Comparison of ENCODE assay signal across 17 cellular contexts in the genomic region with DNA sequence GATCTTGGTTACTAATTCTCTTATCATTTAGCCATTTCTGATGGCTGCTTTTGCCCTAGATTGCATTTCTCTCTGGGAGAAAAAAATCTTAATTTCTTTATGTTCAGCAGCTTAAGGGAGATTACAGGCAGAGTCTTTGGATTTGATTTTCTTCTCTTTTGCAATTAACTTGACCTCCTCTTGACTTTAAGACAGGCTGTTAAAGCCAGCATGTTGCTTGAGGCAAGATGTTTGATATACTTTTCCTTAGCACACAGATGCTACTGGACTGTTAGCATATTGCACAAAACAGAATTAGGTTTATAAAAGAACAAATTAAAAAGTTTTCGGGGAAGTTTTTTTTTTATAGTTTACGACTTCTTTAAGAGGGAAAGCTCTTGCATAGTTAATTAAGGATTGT. TPM values are rescaled to one million over a fixed set of nuclear protein-coding genes. Genes with fewer than 3 reads are reported as not detected.
DNase-seq lines count a peak whose midpoint lies in the region; ATAC-seq and TF ChIP-seq lines count a peak whose summit lies in the region.
"Had no signal": no experiment of that assay in that cellular context is flagged by ENCODE, and none has a peak within 500 bp of the region (broad histone marks: within the 10 kb centered on the region; RNA-seq: fewer than 3 reads in every experiment).

No MANE protein-coding gene starts in this region.

- H3K27ac ChIP-seq in colonic mucosa, result no peak overlapping the region

- no peaks in the 10 kb centered on the region for H3K27me3 ChIP-seq in colonic mucosa

- CTCF ChIA-PET in activated CD8-positive, alpha-beta T cell treated with anti-CD3 and anti-CD28 coated beads for 36 hours (lab: Charles Lee), result interaction anchor here (1.2 to 1.4 kb wide), 3 partner anchors 18 to 243 kb away, joined by 4 read pairs; no protein-coding TSS in a partner anchor
- CTCF ChIA-PET in activated CD8-positive, alpha-beta T cell treated with anti-CD3 and anti-CD28 coated beads, Interleukin-2, amount 10 ng/mL, durations not matched to agents 7 days and 5 days (lab: Charles Lee), result interaction anchor here (0.8 to 1.3 kb wide), 2 partner anchors 11 to 16 kb away, joined by 3 read pairs; no protein-coding TSS in a partner anchor
- CTCF ChIA-PET in WTC11 (lab: Charles Lee), result interaction anchor here (1.0 to 1.1 kb wide), 2 partner anchors 12 to 45 kb away, joined by 3 to 5 read pairs; no protein-coding TSS in a partner anchor

- peaks cover 18% of the 10 kb centered on the region for H3K36me3 ChIP-seq in colonic mucosa

- H3K27ac Mint-ChIP-seq in activated CD8-positive, alpha-beta T cell treated with anti-CD3 and anti-CD28 coated beads for 36 hours, result peak overlapping the region; percentile 52
- no peak overlapping the region for H3K27ac Mint-ChIP-seq in activated CD8-positive, alpha-beta T cell treated with anti-CD3 and anti-CD28 coated beads, Interleukin-2, amount 10 ng/mL, durations not matched to agents 7 days and 5 days
- peak overlapping the region; percentile 36; the same call in 1 of the 2 replicates for H3K27ac Mint-ChIP-seq in WTC11
- peak overlapping the region; percentile 44 for H3K27ac Mint-ChIP-seq in mesothelial cell of epicardium

- DNase-seq in activated CD8-positive, alpha-beta T cell treated with anti-CD3 and anti-CD28 coated beads for 36 hours, result no peak
- DNase-seq in activated CD8-positive, alpha-beta T cell treated with anti-CD3 and anti-CD28 coated beads, Interleukin-2, amount 10 ng/mL, durations not matched to agents 7 days and 5 days, result no peak
- DNase-seq in WTC11 (ENCODE audit: low spot score) (no peak), fibroblast of gingiva (ENCODE audit: low read depth) (peak; percentile 49), mesothelial cell of epicardium (ENCODE audit: low spot score in 2 of 2, unreplicated experiment in 2 of 2) (no peak), colonic mucosa (no peak)
- DNase-seq: C1 segment of cervical spinal cord, COR-L47, DMS53, NCI-H1436, NCI-H2081 treated with DMSO at 0.1 percent for 48 hours, NCI-H526, PC-3 had no signal

- H3K4me1 ChIP-seq in colonic mucosa, result no peaks in the 10 kb centered on the region

- TF ChIP-seq CTCF in activated CD8-positive, alpha-beta T cell treated with anti-CD3 and anti-CD28 coated beads for 36 hours (IDR thresholded peaks at IDR 0.05), result no peak
- TF ChIP-seq CTCF in WTC11 (IDR thresholded peaks at IDR 0.05), result no peak
- no peak for TF ChIP-seq CTCF in mesothelial cell of epicardium (IDR thresholded peaks at IDR 0.05; ENCODE audit: unreplicated experiment)
- no peak for TF ChIP-seq CTCF in colonic mucosa (IDR thresholded peaks at IDR 0.05)

- POLR2A ChIA-PET in activated CD8-positive, alpha-beta T cell treated with anti-CD3 and anti-CD28 coated beads for 36 hours (lab: Charles Lee), result interaction anchor here (0.7 to 1.3 kb wide), 4 partner anchors 10 to 14 kb away, joined by 3 read pairs; no protein-coding TSS in a partner anchor
- POLR2A ChIA-PET in activated CD8-positive, alpha-beta T cell treated with anti-CD3 and anti-CD28 coated beads, Interleukin-2, amount 10 ng/mL, durations not matched to agents 7 days and 5 days (lab: Charles Lee), result interaction anchor here (0.6 to 1.1 kb wide), 2 partner anchors 10 to 13 kb away, joined by 3 read pairs; no protein-coding TSS in a partner anchor
- POLR2A ChIA-PET in WTC11 (lab: Charles Lee), result interaction anchor here (0.7 to 0.8 kb wide), 2 partner anchors 16 to 45 kb away, joined by 3 to 4 read pairs; no protein-coding TSS in a partner anchor

- no peak overlapping the region for H3K4me3 ChIP-seq in colonic mucosa
- H3K4me3 ChIP-seq: HAP-1 had no signal

- H3K9ac ChIP-seq in colonic mucosa (ENCODE audit: low read depth in 2 of 2, low read length in 2 of 2), result no peak overlapping the region

- H3K9me3 Mint-ChIP-seq in activated CD8-positive, alpha-beta T cell treated with anti-CD3 and anti-CD28 coated beads for 36 hours, result no peaks in the 10 kb centered on the region
- no peaks in the 10 kb centered on the region for H3K9me3 Mint-ChIP-seq in activated CD8-positive, alpha-beta T cell treated with anti-CD3 and anti-CD28 coated beads, Interleukin-2, amount 10 ng/mL, durations not matched to agents 7 days and 5 days (ENCODE audit: insufficient read depth)
- H3K9me3 Mint-ChIP-seq in WTC11, result no peaks in the 10 kb centered on the region
- no peaks in the 10 kb centered on the region for H3K9me3 Mint-ChIP-seq in mesothelial cell of epicardium
- H3K9me3 Mint-ChIP-seq: IgD-negative memory B cell had no signal

- intact Hi-C loops in activated CD8-positive, alpha-beta T cell treated with anti-CD3 and anti-CD28 coated beads for 36 hours (cut with micrococcal nuclease), result no loop called here
- intact Hi-C loops in colonic mucosa (cut with DNase I), result no loop called here

- no peaks in the 10 kb centered on the region for H3K9me3 ChIP-seq in colonic mucosa
- H3K9me3 ChIP-seq: HAP-1 had no signal

- no peak overlapping the region for H3K4me3 Mint-ChIP-seq in activated CD8-positive, alpha-beta T cell treated with anti-CD3 and anti-CD28 coated beads for 36 hours
- H3K4me3 Mint-ChIP-seq in activated CD8-positive, alpha-beta T cell treated with anti-CD3 and anti-CD28 coated beads, Interleukin-2, amount 10 ng/mL, durations not matched to agents 7 days and 5 days, result no peak overlapping the region
- no peak overlapping the region for H3K4me3 Mint-ChIP-seq in WTC11
- no peak overlapping the region for H3K4me3 Mint-ChIP-seq in mesothelial cell of epicardium
- H3K4me3 Mint-ChIP-seq: IgD-negative memory B cell had no signal

- H3K36me3 Mint-ChIP-seq in activated CD8-positive, alpha-beta T cell treated with anti-CD3 and anti-CD28 coated beads for 36 hours (ENCODE audit: low read depth), result peaks cover 74% of the 10 kb centered on the region
- H3K36me3 Mint-ChIP-seq in activated CD8-positive, alpha-beta T cell treated with anti-CD3 and anti-CD28 coated beads, Interleukin-2, amount 10 ng/mL, durations not matched to agents 7 days and 5 days (ENCODE audit: low read depth), result peaks cover 77% of the 10 kb centered on the region
- H3K36me3 Mint-ChIP-seq in WTC11, result peaks cover 83% of the 10 kb centered on the region
- peaks cover 31% of the 10 kb centered on the region for H3K36me3 Mint-ChIP-seq in mesothelial cell of epicardium

- peaks cover 21% of the 10 kb centered on the region for H3K4me1 Mint-ChIP-seq in activated CD8-positive, alpha-beta T cell treated with anti-CD3 and anti-CD28 coated beads for 36 hours (ENCODE audit: low read depth)
- peaks cover 6% of the 10 kb centered on the region for H3K4me1 Mint-ChIP-seq in activated CD8-positive, alpha-beta T cell treated with anti-CD3 and anti-CD28 coated beads, Interleukin-2, amount 10 ng/mL, durations not matched to agents 7 days and 5 days (ENCODE audit: low read depth)
- H3K4me1 Mint-ChIP-seq in WTC11 (no peaks in the 10 kb centered on the region), mesothelial cell of epicardium (peaks cover 3% of the 10 kb centered on the region)

- no peak for ATAC-seq in activated CD8-positive, alpha-beta T cell treated with anti-CD3 and anti-CD28 coated beads for 36 hours
- no peak for ATAC-seq in activated CD8-positive, alpha-beta T cell treated with anti-CD3 and anti-CD28 coated beads, Interleukin-2, amount 10 ng/mL, durations not matched to agents 7 days and 5 days
- ATAC-seq in WTC11, result no peak
- ATAC-seq in HG03108 (IDR thresholded peaks at IDR 0.05; ENCODE audit: unreplicated experiment), result no peak
- no peak for ATAC-seq in GM21717 (IDR thresholded peaks at IDR 0.05; ENCODE audit: unreplicated experiment)
- ATAC-seq: PC-3 had no signal

- no peaks in the 10 kb centered on the region for H3K27me3 Mint-ChIP-seq in activated CD8-positive, alpha-beta T cell treated with anti-CD3 and anti-CD28 coated beads for 36 hours
- H3K27me3 Mint-ChIP-seq in activated CD8-positive, alpha-beta T cell treated with anti-CD3 and anti-CD28 coated beads, Interleukin-2, amount 10 ng/mL, durations not matched to agents 7 days and 5 days (ENCODE audit: low read depth), result no peaks in the 10 kb centered on the region
- H3K27me3 Mint-ChIP-seq in WTC11 (ENCODE audit: low read depth), result no peaks in the 10 kb centered on the region
- H3K27me3 Mint-ChIP-seq in mesothelial cell of epicardium (ENCODE audit: low read depth), result no peaks in the 10 kb centered on the region
- H3K27me3 Mint-ChIP-seq: IgD-negative memory B cell had no signal

TF ChIP-seq in WTC11, 78 proteins besides CTCF, POLR2A, EP300 and RAD21 (continues in another document):
- TF ChIP-seq, protein P1, sequence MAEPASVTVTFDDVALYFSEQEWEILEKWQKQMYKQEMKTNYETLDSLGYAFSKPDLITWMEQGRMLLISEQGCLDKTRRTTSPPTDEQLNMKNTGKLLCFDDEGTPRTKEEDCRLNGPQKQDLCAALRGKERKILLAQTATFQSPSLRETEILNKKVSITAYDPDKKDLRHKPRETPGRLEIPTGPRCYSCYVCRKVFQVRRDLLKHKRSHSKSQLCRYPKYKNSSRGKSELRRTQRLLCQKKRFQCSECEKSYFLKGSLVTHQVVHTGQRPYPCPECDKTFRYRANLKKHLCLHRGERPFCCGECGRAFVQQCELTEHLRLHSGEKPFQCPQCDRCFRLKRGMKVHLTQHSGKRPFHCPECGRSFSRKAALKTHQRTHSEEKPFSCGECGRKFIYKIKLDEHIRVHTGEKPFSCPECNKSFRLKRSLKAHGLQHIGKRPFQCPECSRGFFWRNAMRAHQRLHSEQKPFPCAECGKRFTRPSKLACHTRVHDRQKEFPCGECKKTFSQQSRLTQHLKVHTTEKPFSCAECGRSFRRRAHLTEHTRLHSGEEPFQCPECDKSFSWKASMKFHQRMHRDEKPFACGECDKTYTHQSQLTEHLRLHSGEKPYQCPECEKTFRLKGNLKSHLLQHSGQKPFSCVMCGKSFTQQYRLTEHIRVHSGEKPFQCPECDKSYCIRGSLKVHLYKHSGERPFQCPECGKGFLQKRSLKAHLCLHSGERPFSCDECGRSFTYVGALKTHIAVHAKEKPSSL (CRISPR knock-in tag; conservative IDR thresholded peaks at IDR 0.05), result no peak
- TF ChIP-seq, protein P2, sequence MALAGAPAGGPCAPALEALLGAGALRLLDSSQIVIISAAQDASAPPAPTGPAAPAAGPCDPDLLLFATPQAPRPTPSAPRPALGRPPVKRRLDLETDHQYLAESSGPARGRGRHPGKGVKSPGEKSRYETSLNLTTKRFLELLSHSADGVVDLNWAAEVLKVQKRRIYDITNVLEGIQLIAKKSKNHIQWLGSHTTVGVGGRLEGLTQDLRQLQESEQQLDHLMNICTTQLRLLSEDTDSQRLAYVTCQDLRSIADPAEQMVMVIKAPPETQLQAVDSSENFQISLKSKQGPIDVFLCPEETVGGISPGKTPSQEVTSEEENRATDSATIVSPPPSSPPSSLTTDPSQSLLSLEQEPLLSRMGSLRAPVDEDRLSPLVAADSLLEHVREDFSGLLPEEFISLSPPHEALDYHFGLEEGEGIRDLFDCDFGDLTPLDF (CRISPR knock-in tag; IDR thresholded peaks at IDR 0.05), result no peak

RNA-seq across cellular contexts. Expression of a gene that starts 50.0 kb away (rescaled TPM):
- 100 to 1,000 TPM; 541 to 544 TPM for total RNA-seq in activated CD8-positive, alpha-beta T cell treated with anti-CD3 and anti-CD28 coated beads for 36 hours
- 100 to 1,000 TPM; 362 to 394 TPM for total RNA-seq in activated CD8-positive, alpha-beta T cell treated with anti-CD3 and anti-CD28 coated beads, Interleukin-2, amount 10 ng/mL, durations not matched to agents 7 days and 5 days
- 459 to 522 TPM (median 466 TPM) in 3 replicates for total RNA-seq in WTC11 (2021)
- 291 to 294 TPM (median 291 TPM) in 3 replicates for total RNA-seq in mesothelial cell of epicardium
- 100 to 1,000 TPM; 205 to 244 TPM for total RNA-seq in colonic mucosa
